ENCODE assay signal across 8 cellular contexts in the genomic region with DNA sequence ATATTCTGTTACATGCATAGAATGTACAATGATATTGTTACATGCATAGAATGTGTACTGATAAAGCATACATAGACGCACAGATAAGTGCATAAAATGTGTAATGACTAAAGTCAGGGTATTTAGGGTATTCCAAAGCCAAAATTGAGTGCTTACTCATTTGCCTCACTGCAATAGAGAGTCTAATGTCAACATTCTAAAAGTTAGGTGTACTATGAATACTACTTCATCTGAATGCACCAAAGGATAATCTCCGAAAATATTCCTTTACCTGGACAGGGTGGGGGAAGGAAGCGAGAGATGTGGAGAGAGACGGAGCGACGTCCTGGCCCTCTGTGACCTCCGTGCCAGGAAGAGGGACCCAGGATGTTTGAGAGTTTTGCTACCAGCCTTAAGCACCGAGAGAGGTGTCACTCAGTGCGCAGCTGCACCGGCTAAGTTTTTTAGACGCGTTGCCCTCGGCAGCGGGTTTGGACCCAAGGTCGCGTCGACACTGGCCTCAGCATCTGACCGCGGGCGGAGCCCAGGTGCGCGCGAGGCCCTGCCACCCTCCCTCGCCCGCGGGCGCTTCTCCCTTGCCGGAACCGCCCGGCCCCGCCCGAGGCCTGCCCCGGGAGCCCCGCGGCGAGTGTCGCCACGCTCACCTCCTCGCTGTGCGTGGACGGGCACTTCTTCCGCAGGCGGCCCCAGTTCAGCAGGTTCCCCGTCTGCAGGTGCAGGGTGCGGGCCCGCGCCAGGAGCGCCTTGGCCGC. TPM values are rescaled to one million over a fixed set of nuclear protein-coding genes. Genes with fewer than 3 reads are reported as not detected.
DNase-seq lines count a peak whose midpoint lies in the region; ATAC-seq and TF ChIP-seq lines count a peak whose summit lies in the region.

No MANE protein-coding gene starts in this region.

- ATAC-seq in GM19468 (IDR thresholded peaks at IDR 0.05; ENCODE audit: extremely low read depth, unreplicated experiment), result peak; percentile 22
- ATAC-seq in HG03571 (IDR thresholded peaks at IDR 0.05; ENCODE audit: unreplicated experiment), result peak; percentile 35
- ATAC-seq in left colon, result peak; percentile 73

- no peaks in the 10 kb centered on the region for H3K9me3 Mint-ChIP-seq in Caco-2 (ENCODE audit: unreplicated experiment)

- BruUV-seq in Caco-2 (replicated peaks; lab: Mats Ljungman, UMichigan), result no TSS peak

- H3K9me3 ChIP-seq in Caco-2 (no peaks in the 10 kb centered on the region), breast epithelium (peaks cover 5 to 8% of the 10 kb centered on the region in 2 donors)

- H3K36me3 Mint-ChIP-seq in Caco-2 (ENCODE audit: insufficient read depth, unreplicated experiment), result no peaks in the 10 kb centered on the region

- CTCF ChIA-PET in Caco-2 (lab: Charles Lee), result no interaction called here

- H3K27me3 ChIP-seq in Caco-2 (replicated peaks; ENCODE audit: control insufficient read depth, insufficient read depth, low read length) (no peaks in the 10 kb centered on the region), breast epithelium (no peaks in the 10 kb centered on the region)

- POLR2A ChIA-PET in Caco-2 (lab: Charles Lee), result interaction anchor here (2.1 kb wide), 1 partner anchor 29 kb away, joined by 6 read pairs; no protein-coding TSS in a partner anchor

- H3K4me3 ChIP-seq in Caco-2 (ENCODE audit: low read depth, low read length) (peak overlapping the region; percentile 40), breast epithelium (peak overlapping the region; percentile 88 to 89 (median 88))

- DNase-seq in Caco-2 (peak; percentile 36 to 39), T-helper 9 cell (peak; percentile 37), breast epithelium (ENCODE audit: low spot score in 2 of 2) (peak in 1 of 2 donors; percentile 22), left colon (peak; percentile 53 to 76), GF-D8 (lab: John Stamatoyannopoulos, UW) (no peak)
- DNase-seq in stimulated activated CD4-positive, alpha-beta T cell treated with anti-CD3 and anti-CD28 coated beads, Interleukin-2, amount 100 ng/mL, for 4 hours (ENCODE audit: low read depth), result peak; percentile 19

- TF ChIP-seq CTCF in Caco-2 (IDR thresholded peaks at IDR 0.05; ENCODE audit: insufficient read depth in 1 of 2, low read depth in 1 of 2, low read length in 1 of 2, severe bottlenecking in 1 of 2, unreplicated experiment in 1 of 2), result no peak
- TF ChIP-seq CTCF in breast epithelium (IDR thresholded peaks at IDR 0.05), result no peak

- no peak for TF ChIP-seq POLR2A in breast epithelium (IDR thresholded peaks at IDR 0.05)

- peak overlapping the region; percentile 87 to 93 for H3K27ac ChIP-seq in breast epithelium

- H3K27me3 Mint-ChIP-seq in Caco-2 (ENCODE audit: insufficient read depth, unreplicated experiment), result peaks cover 4% of the 10 kb centered on the region

- peak overlapping the region; percentile 22 for H3K27ac Mint-ChIP-seq in Caco-2 (ENCODE audit: unreplicated experiment)

- no peaks in the 10 kb centered on the region for H3K4me1 Mint-ChIP-seq in Caco-2 (ENCODE audit: low read depth, unreplicated experiment)

- H3K36me3 ChIP-seq in Caco-2 (ENCODE audit: control insufficient read depth, insufficient read depth, low read length) (no peaks in the 10 kb centered on the region), breast epithelium (no peaks in the 10 kb centered on the region)

- H3K4me3 Mint-ChIP-seq in Caco-2 (ENCODE audit: unreplicated experiment), result peak overlapping the region; percentile 82

- intact Hi-C loops in Caco-2 (cut with micrococcal nuclease; ENCODE audit: unreplicated experiment), result loop anchor here (2.0 kb wide), 2 partner anchors 22 to 30 kb away; partner anchors contain the start of gene DNTTIP2
- intact Hi-C loops in breast epithelium (cut with DNase I; ENCODE audit: low total_unique reads), result no loop called here
- intact Hi-C loops in left colon (cut with DNase I, micrococcal nuclease), result no loop called here

- H3K4me1 ChIP-seq in Caco-2, result no peaks in the 10 kb centered on the region
- no peaks in the 10 kb centered on the region for H3K4me1 ChIP-seq in breast epithelium

RNA-seq across cellular contexts. Expression of gene GCLM, which starts 0.7 kb away (rescaled TPM):
- total RNA-seq in Caco-2 (2022), result 11.7 and 11.8 TPM in 2 replicates
- 10 to 100 TPM; 10.1 to 23.7 (median 13.8) TPM for total RNA-seq in breast epithelium
- 10 to 100 TPM; 13.5 to 14.0 TPM for total RNA-seq in left colon

RNA-seq across cellular contexts. Expression of gene DNTTIP2, which starts 29.6 kb away (rescaled TPM):
- 39.0 and 39.9 TPM in 2 replicates for total RNA-seq in Caco-2 (2022)
- 10 to 100 TPM; 28.2 to 38.3 (median 30.5) TPM for total RNA-seq in breast epithelium
- total RNA-seq in left colon, result 10 to 100 TPM; 30.7 to 33.3 TPM

Comparison
In these comparisons a context has a peak if more than half of its experiments do, and no peak if none do; other contexts are left out.
1. ATAC-seq: peak in every context shown above with its lines; median percentile 73 in left colon; 35 in HG03571; 22 in GM19468.